1 cellular context compared by ENCODE assay signal in the genomic region with DNA sequence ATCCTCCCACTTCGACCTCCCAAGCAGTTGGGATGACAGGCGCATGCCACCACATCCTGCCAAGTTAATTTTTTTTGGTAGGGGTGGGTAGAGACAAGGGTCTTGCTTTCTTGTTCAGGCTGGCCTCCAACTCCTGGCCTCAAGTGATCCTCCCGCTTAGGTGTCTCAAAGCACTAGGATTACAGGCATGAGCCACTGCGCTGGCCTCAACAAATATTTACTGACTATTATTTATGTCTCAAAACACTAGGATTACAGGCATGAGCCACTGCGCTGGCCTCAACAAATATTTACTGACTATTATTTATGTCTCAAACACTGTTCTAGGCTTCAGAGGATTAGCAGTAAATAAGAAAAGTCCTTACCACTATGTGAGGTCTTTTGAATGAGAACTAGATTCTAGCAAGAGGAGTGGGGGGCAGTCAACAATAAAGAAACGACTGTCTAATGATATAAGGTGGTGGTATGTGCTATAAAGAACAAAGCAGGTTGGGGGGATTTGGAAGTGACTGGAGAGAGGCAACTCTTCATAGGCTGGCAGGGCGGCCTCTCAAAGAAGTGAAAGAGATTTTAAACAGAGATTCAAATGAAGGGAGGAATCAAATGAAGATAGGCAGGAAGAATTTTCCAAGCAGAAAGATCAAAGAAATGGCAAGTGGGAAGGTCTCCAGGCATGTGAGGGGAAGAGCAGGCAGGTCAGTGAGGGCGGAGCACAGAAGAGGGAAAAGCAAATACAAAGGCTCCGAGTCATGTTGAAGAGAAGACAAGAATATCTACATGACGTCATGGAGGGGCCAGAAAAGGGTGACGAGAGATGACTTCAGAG.
A peak's percentile ranks its signal among the peaks of the same experiment; 100 is the strongest.
TF ChIP-seq lines count a peak whose summit lies in the region.

No MANE protein-coding gene starts in this region.

TF ChIP-seq in HepG2, 621 proteins besides CTCF, POLR2A, EP300 and RAD21 (continued from another document and continues in another):
- TF ChIP-seq PAWR (CRISPR knock-in tag; IDR thresholded peaks at IDR 0.05; ENCODE audit: borderline replicate concordance) (no peak), HES4 (CRISPR knock-in tag; IDR thresholded peaks at IDR 0.05; ENCODE audit: borderline replicate concordance) (no peak), ZNF558 (CRISPR knock-in tag; IDR thresholded peaks at IDR 0.05; ENCODE audit: borderline replicate concordance) (no peak), TBX3 (IDR thresholded peaks at IDR 0.05; ENCODE audit: borderline replicate concordance) (peak; percentile 92), ZFP36 (IDR thresholded peaks at IDR 0.05; ENCODE audit: borderline replicate concordance, low read depth, low read length, partially characterized antibody) (peak; percentile 81), PRPF4 (IDR thresholded peaks at IDR 0.05; ENCODE audit: low read depth, low read length, poor library complexity, severe bottlenecking) (no peak), NFKBIZ (CRISPR knock-in tag; IDR thresholded peaks at IDR 0.05) (peak; percentile 44; the same call in 1 of the 2 replicates), MATR3 (CRISPR knock-in tag; IDR thresholded peaks at IDR 0.05) (no peak), PHF21A (CRISPR knock-in tag; IDR thresholded peaks at IDR 0.05) (peak; percentile 73), ZNF160 (CRISPR knock-in tag; IDR thresholded peaks at IDR 0.05) (no peak), ZNF264 (CRISPR knock-in tag; IDR thresholded peaks at IDR 0.05) (no peak), ADNP (CRISPR knock-in tag; IDR thresholded peaks at IDR 0.05) (no peak), RFX1 (IDR thresholded peaks at IDR 0.05) (no peak), EHMT2 (IDR thresholded peaks at IDR 0.05; ENCODE audit: borderline replicate concordance, low read depth, low read length) (no peak), ZIK1 (CRISPR knock-in tag; IDR thresholded peaks at IDR 0.05; ENCODE audit: borderline replicate concordance, low read depth) (no peak), REXO4 (CRISPR knock-in tag; IDR thresholded peaks at IDR 0.05; ENCODE audit: borderline replicate concordance) (no peak), ZNF747 (CRISPR knock-in tag; IDR thresholded peaks at IDR 0.05; ENCODE audit: borderline replicate concordance) (no peak), NFATC3 (CRISPR knock-in tag; IDR thresholded peaks at IDR 0.05) (no peak), ZBTB20 (CRISPR knock-in tag; IDR thresholded peaks at IDR 0.05; ENCODE audit: borderline replicate concordance, low read depth) (no peak), SP140L (CRISPR knock-in tag; IDR thresholded peaks at IDR 0.05; ENCODE audit: borderline replicate concordance) (no peak), ZNF766 (CRISPR knock-in tag; IDR thresholded peaks at IDR 0.05; ENCODE audit: borderline replicate concordance) (no peak), PLRG1 (conservative IDR thresholded peaks at IDR 0.05) (no peak), ZNF7 (CRISPR knock-in tag; IDR thresholded peaks at IDR 0.05) (no peak), CHCHD3 (CRISPR knock-in tag; IDR thresholded peaks at IDR 0.05) (no peak), ZFY (CRISPR knock-in tag; IDR thresholded peaks at IDR 0.05) (no peak), ZMYM4 (CRISPR knock-in tag; IDR thresholded peaks at IDR 0.05) (peak; percentile 73), ZNF350 (CRISPR knock-in tag; IDR thresholded peaks at IDR 0.05; ENCODE audit: borderline replicate concordance, low read depth) (no peak; the same call in 1 of the 2 replicates), THAP11 (CRISPR knock-in tag; IDR thresholded peaks at IDR 0.05) (peak; percentile 45), MED8 (CRISPR knock-in tag; IDR thresholded peaks at IDR 0.05; ENCODE audit: insufficient replicate concordance) (no peak), ETV5 (CRISPR knock-in tag; IDR thresholded peaks at IDR 0.05; ENCODE audit: borderline replicate concordance) (peak; percentile 31; the same call in 1 of the 2 replicates), ZNF17 (CRISPR knock-in tag; IDR thresholded peaks at IDR 0.05) (no peak), ZNF383 (CRISPR knock-in tag; IDR thresholded peaks at IDR 0.05; ENCODE audit: borderline replicate concordance) (no peak), HNRNPLL (IDR thresholded peaks at IDR 0.05; ENCODE audit: low read depth, low read length, poor library complexity, severe bottlenecking) (no peak)
- TF ChIP-seq, protein P1, sequence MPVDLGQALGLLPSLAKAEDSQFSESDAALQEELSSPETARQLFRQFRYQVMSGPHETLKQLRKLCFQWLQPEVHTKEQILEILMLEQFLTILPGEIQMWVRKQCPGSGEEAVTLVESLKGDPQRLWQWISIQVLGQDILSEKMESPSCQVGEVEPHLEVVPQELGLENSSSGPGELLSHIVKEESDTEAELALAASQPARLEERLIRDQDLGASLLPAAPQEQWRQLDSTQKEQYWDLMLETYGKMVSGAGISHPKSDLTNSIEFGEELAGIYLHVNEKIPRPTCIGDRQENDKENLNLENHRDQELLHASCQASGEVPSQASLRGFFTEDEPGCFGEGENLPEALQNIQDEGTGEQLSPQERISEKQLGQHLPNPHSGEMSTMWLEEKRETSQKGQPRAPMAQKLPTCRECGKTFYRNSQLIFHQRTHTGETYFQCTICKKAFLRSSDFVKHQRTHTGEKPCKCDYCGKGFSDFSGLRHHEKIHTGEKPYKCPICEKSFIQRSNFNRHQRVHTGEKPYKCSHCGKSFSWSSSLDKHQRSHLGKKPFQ (CRISPR knock-in tag; IDR thresholded peaks at IDR 0.05; ENCODE audit: insufficient replicate concordance) = no peak
- TF ChIP-seq, protein P2, sequence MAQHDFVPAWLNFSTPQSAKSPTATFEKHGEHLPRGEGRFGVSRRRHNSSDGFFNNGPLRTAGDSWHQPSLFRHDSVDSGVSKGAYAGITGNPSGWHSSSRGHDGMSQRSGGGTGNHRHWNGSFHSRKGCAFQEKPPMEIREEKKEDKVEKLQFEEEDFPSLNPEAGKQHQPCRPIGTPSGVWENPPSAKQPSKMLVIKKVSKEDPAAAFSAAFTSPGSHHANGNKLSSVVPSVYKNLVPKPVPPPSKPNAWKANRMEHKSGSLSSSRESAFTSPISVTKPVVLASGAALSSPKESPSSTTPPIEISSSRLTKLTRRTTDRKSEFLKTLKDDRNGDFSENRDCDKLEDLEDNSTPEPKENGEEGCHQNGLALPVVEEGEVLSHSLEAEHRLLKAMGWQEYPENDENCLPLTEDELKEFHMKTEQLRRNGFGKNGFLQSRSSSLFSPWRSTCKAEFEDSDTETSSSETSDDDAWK (CRISPR knock-in tag; IDR thresholded peaks at IDR 0.05) = no peak
- TF ChIP-seq, protein P3, sequence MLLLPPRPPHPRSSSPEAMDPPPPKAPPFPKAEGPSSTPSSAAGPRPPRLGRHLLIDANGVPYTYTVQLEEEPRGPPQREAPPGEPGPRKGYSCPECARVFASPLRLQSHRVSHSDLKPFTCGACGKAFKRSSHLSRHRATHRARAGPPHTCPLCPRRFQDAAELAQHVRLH (CRISPR knock-in tag; IDR thresholded peaks at IDR 0.05; ENCODE audit: borderline replicate concordance, low read depth) = no peak
- TF ChIP-seq, protein P4, sequence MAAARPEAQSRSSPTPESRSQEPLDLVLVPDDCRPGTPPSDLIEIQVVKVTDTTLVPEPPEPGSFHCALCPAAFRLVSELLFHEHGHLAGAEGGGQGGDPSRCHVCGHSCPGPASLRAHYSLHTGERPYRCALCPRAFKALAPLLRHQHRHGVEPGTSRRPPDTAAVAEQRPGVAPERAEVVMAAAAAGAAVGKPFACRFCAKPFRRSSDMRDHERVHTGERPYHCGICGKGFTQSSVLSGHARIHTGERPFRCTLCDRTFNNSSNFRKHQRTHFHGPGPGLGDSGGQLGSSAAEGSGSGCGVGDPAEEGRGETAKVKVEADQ (CRISPR knock-in tag; IDR thresholded peaks at IDR 0.05; ENCODE audit: borderline replicate concordance) = peak; percentile 65; the same call in 1 of the 2 replicates
- TF ChIP-seq, protein P5, sequence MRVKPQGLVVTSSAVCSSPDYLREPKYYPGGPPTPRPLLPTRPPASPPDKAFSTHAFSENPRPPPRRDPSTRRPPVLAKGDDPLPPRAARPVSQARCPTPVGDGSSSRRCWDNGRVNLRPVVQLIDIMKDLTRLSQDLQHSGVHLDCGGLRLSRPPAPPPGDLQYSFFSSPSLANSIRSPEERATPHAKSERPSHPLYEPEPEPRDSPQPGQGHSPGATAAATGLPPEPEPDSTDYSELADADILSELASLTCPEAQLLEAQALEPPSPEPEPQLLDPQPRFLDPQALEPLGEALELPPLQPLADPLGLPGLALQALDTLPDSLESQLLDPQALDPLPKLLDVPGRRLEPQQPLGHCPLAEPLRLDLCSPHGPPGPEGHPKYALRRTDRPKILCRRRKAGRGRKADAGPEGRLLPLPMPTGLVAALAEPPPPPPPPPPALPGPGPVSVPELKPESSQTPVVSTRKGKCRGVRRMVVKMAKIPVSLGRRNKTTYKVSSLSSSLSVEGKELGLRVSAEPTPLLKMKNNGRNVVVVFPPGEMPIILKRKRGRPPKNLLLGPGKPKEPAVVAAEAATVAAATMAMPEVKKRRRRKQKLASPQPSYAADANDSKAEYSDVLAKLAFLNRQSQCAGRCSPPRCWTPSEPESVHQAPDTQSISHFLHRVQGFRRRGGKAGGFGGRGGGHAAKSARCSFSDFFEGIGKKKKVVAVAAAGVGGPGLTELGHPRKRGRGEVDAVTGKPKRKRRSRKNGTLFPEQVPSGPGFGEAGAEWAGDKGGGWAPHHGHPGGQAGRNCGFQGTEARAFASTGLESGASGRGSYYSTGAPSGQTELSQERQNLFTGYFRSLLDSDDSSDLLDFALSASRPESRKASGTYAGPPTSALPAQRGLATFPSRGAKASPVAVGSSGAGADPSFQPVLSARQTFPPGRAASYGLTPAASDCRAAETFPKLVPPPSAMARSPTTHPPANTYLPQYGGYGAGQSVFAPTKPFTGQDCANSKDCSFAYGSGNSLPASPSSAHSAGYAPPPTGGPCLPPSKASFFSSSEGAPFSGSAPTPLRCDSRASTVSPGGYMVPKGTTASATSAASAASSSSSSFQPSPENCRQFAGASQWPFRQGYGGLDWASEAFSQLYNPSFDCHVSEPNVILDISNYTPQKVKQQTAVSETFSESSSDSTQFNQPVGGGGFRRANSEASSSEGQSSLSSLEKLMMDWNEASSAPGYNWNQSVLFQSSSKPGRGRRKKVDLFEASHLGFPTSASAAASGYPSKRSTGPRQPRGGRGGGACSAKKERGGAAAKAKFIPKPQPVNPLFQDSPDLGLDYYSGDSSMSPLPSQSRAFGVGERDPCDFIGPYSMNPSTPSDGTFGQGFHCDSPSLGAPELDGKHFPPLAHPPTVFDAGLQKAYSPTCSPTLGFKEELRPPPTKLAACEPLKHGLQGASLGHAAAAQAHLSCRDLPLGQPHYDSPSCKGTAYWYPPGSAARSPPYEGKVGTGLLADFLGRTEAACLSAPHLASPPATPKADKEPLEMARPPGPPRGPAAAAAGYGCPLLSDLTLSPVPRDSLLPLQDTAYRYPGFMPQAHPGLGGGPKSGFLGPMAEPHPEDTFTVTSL (CRISPR knock-in tag; IDR thresholded peaks at IDR 0.05; ENCODE audit: borderline replicate concordance) = peak; percentile 85; the same call in 1 of the 2 replicates
- TF ChIP-seq, protein P6, sequence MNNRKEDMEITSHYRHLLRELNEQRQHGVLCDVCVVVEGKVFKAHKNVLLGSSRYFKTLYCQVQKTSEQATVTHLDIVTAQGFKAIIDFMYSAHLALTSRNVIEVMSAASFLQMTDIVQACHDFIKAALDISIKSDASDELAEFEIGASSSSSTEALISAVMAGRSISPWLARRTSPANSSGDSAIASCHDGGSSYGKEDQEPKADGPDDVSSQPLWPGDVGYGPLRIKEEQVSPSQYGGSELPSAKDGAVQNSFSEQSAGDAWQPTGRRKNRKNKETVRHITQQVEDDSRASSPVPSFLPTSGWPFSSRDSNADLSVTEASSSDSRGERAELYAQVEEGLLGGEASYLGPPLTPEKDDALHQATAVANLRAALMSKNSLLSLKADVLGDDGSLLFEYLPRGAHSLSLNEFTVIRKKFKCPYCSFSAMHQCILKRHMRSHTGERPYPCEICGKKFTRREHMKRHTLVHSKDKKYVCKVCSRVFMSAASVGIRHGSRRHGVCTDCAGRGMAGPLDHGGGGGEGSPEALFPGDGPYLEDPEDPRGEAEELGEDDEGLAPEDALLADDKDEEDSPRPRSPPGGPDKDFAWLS (CRISPR knock-in tag; IDR thresholded peaks at IDR 0.05; ENCODE audit: borderline replicate concordance) = no peak
- TF ChIP-seq, protein P7, sequence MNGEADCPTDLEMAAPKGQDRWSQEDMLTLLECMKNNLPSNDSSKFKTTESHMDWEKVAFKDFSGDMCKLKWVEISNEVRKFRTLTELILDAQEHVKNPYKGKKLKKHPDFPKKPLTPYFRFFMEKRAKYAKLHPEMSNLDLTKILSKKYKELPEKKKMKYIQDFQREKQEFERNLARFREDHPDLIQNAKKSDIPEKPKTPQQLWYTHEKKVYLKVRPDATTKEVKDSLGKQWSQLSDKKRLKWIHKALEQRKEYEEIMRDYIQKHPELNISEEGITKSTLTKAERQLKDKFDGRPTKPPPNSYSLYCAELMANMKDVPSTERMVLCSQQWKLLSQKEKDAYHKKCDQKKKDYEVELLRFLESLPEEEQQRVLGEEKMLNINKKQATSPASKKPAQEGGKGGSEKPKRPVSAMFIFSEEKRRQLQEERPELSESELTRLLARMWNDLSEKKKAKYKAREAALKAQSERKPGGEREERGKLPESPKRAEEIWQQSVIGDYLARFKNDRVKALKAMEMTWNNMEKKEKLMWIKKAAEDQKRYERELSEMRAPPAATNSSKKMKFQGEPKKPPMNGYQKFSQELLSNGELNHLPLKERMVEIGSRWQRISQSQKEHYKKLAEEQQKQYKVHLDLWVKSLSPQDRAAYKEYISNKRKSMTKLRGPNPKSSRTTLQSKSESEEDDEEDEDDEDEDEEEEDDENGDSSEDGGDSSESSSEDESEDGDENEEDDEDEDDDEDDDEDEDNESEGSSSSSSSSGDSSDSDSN (CRISPR knock-in tag; IDR thresholded peaks at IDR 0.05) = no peak
- TF ChIP-seq, protein P8, sequence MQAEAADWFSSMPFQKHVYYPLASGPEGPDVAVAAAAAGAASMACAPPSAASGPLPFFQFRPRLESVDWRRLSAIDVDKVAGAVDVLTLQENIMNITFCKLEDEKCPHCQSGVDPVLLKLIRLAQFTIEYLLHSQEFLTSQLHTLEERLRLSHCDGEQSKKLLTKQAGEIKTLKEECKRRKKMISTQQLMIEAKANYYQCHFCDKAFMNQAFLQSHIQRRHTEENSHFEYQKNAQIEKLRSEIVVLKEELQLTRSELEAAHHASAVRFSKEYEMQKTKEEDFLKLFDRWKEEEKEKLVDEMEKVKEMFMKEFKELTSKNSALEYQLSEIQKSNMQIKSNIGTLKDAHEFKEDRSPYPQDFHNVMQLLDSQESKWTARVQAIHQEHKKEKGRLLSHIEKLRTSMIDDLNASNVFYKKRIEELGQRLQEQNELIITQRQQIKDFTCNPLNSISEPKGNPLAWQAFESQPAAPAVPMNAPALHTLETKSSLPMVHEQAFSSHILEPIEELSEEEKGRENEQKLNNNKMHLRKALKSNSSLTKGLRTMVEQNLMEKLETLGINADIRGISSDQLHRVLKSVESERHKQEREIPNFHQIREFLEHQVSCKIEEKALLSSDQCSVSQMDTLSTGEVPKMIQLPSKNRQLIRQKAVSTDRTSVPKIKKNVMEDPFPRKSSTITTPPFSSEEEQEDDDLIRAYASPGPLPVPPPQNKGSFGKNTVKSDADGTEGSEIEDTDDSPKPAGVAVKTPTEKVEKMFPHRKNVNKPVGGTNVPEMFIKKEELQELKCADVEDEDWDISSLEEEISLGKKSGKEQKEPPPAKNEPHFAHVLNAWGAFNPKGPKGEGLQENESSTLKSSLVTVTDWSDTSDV (CRISPR knock-in tag; IDR thresholded peaks at IDR 0.05) = no peak
- TF ChIP-seq, protein P9, sequence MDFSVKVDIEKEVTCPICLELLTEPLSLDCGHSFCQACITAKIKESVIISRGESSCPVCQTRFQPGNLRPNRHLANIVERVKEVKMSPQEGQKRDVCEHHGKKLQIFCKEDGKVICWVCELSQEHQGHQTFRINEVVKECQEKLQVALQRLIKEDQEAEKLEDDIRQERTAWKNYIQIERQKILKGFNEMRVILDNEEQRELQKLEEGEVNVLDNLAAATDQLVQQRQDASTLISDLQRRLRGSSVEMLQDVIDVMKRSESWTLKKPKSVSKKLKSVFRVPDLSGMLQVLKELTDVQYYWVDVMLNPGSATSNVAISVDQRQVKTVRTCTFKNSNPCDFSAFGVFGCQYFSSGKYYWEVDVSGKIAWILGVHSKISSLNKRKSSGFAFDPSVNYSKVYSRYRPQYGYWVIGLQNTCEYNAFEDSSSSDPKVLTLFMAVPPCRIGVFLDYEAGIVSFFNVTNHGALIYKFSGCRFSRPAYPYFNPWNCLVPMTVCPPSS (IDR thresholded peaks at IDR 0.05) = no peak
